8 cellular contexts compared by ENCODE assay signal in the genomic region with DNA sequence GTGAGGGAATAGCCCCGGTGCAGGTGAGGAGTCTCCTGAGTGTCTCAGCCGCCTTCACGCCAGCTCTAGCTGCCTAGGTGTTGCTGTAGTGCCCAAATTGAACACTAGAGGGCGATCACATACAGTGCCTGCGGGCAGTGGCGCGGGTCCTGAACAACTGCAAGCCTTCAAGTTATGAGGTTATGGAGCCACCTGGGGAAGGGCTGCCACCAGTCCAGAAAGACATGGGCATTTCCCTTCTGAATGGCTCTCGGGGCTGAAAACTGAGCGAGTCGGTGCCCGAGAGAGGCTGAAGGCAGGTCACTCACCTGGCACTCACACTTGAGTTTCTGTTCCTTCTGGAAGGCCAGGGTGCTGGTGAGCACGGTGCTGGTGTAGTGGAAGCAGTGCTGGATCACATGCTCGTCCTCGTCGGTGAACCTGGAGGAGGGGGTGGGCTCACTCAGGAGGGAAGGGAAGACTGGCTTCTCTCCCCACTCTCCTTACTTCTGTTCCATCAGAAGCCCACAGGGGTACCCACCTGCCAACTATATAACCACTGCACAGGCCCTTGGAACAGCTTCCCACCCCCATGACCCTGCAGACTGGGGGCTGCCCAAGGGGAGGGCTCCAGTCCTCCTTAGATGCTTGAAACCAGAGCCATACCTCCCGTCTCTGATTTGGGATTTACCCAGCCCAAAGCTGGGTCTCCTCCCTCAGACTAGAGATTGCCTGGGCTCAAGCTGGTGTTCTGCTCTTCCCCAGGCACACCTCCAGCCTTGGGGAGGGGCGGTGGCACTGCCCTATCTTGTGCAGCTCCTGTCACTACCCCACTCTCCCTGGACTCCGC.
DNase-seq lines count a peak whose midpoint lies in the region; ATAC-seq and TF ChIP-seq lines count a peak whose summit lies in the region.

No MANE protein-coding gene starts in this region.

- H3K36me3 ChIP-seq in Caco-2 (ENCODE audit: control insufficient read depth, insufficient read depth, low read length) (no peaks in the 10 kb centered on the region), mucosa of descending colon (ENCODE audit: low read depth) (no peaks in the 10 kb centered on the region)
- H3K36me3 ChIP-seq in effector memory CD4-positive, alpha-beta T cell (ENCODE audit: control insufficient read depth, insufficient read depth, low read length), result no peaks in the 10 kb centered on the region

- H3K4me3 ChIP-seq in Caco-2 (ENCODE audit: low read depth, low read length), result no peak overlapping the region
- peak overlapping the region; percentile 53 for H3K4me3 ChIP-seq in effector memory CD4-positive, alpha-beta T cell (ENCODE audit: insufficient read depth, low read depth, low read length, poor library complexity, severe bottlenecking)
- no peak overlapping the region for H3K4me3 ChIP-seq in mucosa of descending colon

- H3K27me3 ChIP-seq in Caco-2 (replicated peaks; ENCODE audit: control insufficient read depth, insufficient read depth, low read length), result peaks cover 2% of the 10 kb centered on the region
- H3K27me3 ChIP-seq in effector memory CD4-positive, alpha-beta T cell (replicated peaks; ENCODE audit: control insufficient read depth, insufficient read depth, low read length, poor library complexity, severe bottlenecking), result peaks cover 8% of the 10 kb centered on the region

- POLR2A ChIA-PET in Caco-2 (lab: Charles Lee), result no interaction called here

- DNase-seq in Caco-2 (peak; percentile 75 to 86), NCI-H748 treated with DMSO at 0.1 percent for 48 hours (lab: John Stamatoyannopoulos, UW) (peak; percentile 80), mucosa of descending colon (peak; percentile 12 to 82 (median 65))
- peak; percentile 30 to 58 for DNase-seq in activated CD8-positive, alpha-beta memory T cell treated with anti-CD3 and anti-CD28 coated beads for 1 hour (ENCODE audit: extremely low read depth in 1 of 2, low read depth in 1 of 2)
- peak; percentile 12 to 50 (median 41) for DNase-seq in effector memory CD4-positive, alpha-beta T cell
- peak; percentile 64 to 84 for DNase-seq in stimulated activated effector memory CD8-positive, alpha-beta T cell treated with anti-CD3 and anti-CD28 coated beads, Interleukin-12 subunit alpha, Interleukin-12 subunit beta, amount 100 ng/mL, for 72 hours (ENCODE audit: low spot score in 2 of 2)

- no peaks in the 10 kb centered on the region for H3K36me3 Mint-ChIP-seq in Caco-2 (ENCODE audit: insufficient read depth, unreplicated experiment)
- no peaks in the 10 kb centered on the region for H3K36me3 Mint-ChIP-seq in stimulated activated effector memory CD8-positive, alpha-beta T cell treated with anti-CD3 and anti-CD28 coated beads, Interleukin-12 subunit alpha, Interleukin-12 subunit beta, amount 100 ng/mL, for 72 hours

- peak; percentile 47 for ATAC-seq in HG03103 (IDR thresholded peaks at IDR 0.05; ENCODE audit: low read depth, unreplicated experiment)
- ATAC-seq in mucosa of descending colon, result peak; percentile 86
- peak; percentile 72 for ATAC-seq in stimulated activated effector memory CD8-positive, alpha-beta T cell treated with anti-CD3 and anti-CD28 coated beads, Interleukin-12 subunit alpha, Interleukin-12 subunit beta, amount 100 ng/mL, for 72 hours
- no peak for ATAC-seq in HG03342 (IDR thresholded peaks at IDR 0.05; ENCODE audit: unreplicated experiment)

- H3K4me3 Mint-ChIP-seq in Caco-2 (ENCODE audit: unreplicated experiment), result no peak overlapping the region
- H3K4me3 Mint-ChIP-seq in stimulated activated effector memory CD8-positive, alpha-beta T cell treated with anti-CD3 and anti-CD28 coated beads, Interleukin-12 subunit alpha, Interleukin-12 subunit beta, amount 100 ng/mL, for 72 hours, result peak overlapping the region; percentile 77

- H3K27ac ChIP-seq in effector memory CD4-positive, alpha-beta T cell (ENCODE audit: insufficient read depth, low read length, poor library complexity, severe bottlenecking), result no peak overlapping the region

- BruUV-seq in Caco-2 (replicated peaks; lab: Mats Ljungman, UMichigan), result no TSS peak

- intact Hi-C loops in Caco-2 (cut with micrococcal nuclease; ENCODE audit: unreplicated experiment) (loop anchor here (1.0 kb wide), 4 partner anchors 57 to 115 kb away; no protein-coding TSS in a partner anchor), mucosa of descending colon (cut with DNase I, micrococcal nuclease) (loop anchor here (5.0 to 10.0 kb wide), 3 partner anchors 56 to 99 kb away; no protein-coding TSS in a partner anchor)

- no peaks in the 10 kb centered on the region for H3K4me1 Mint-ChIP-seq in Caco-2 (ENCODE audit: low read depth, unreplicated experiment)
- peaks cover 56% of the 10 kb centered on the region for H3K4me1 Mint-ChIP-seq in stimulated activated effector memory CD8-positive, alpha-beta T cell treated with anti-CD3 and anti-CD28 coated beads, Interleukin-12 subunit alpha, Interleukin-12 subunit beta, amount 100 ng/mL, for 72 hours

- H3K27ac Mint-ChIP-seq in Caco-2 (ENCODE audit: unreplicated experiment), result no peak overlapping the region
- peak overlapping the region; percentile 40 for H3K27ac Mint-ChIP-seq in stimulated activated effector memory CD8-positive, alpha-beta T cell treated with anti-CD3 and anti-CD28 coated beads, Interleukin-12 subunit alpha, Interleukin-12 subunit beta, amount 100 ng/mL, for 72 hours

- peaks cover 8% of the 10 kb centered on the region for H3K27me3 Mint-ChIP-seq in Caco-2 (ENCODE audit: insufficient read depth, unreplicated experiment)

- H3K9me3 Mint-ChIP-seq in Caco-2 (ENCODE audit: unreplicated experiment), result no peaks in the 10 kb centered on the region
- no peaks in the 10 kb centered on the region for H3K9me3 Mint-ChIP-seq in stimulated activated effector memory CD8-positive, alpha-beta T cell treated with anti-CD3 and anti-CD28 coated beads, Interleukin-12 subunit alpha, Interleukin-12 subunit beta, amount 100 ng/mL, for 72 hours

- TF ChIP-seq CTCF in Caco-2 (IDR thresholded peaks at IDR 0.05; ENCODE audit: insufficient read depth in 1 of 2, low read depth in 1 of 2, low read length in 1 of 2, severe bottlenecking in 1 of 2, unreplicated experiment in 1 of 2) (peak; percentile 97 to 98), mucosa of descending colon (IDR thresholded peaks at IDR 0.05) (peak; percentile 94)

- no peaks in the 10 kb centered on the region for H3K9me3 ChIP-seq in Caco-2
- H3K9me3 ChIP-seq in effector memory CD4-positive, alpha-beta T cell (ENCODE audit: control insufficient read depth, low read length), result no peaks in the 10 kb centered on the region
- H3K9me3 ChIP-seq in mucosa of descending colon, result no peaks in the 10 kb centered on the region

- no peaks in the 10 kb centered on the region for H3K4me1 ChIP-seq in Caco-2
- peaks cover 32% of the 10 kb centered on the region for H3K4me1 ChIP-seq in effector memory CD4-positive, alpha-beta T cell (ENCODE audit: control insufficient read depth, insufficient read depth, low read length, poor library complexity, severe bottlenecking)
- peaks cover 11% of the 10 kb centered on the region for H3K4me1 ChIP-seq in mucosa of descending colon (ENCODE audit: low read depth)

- CTCF ChIA-PET in Caco-2 (lab: Charles Lee), result interaction anchor here (0.6 to 2.6 kb wide), 13 partner anchors 11 to 601 kb away, joined by 3 to 31 read pairs (median 4); no protein-coding TSS in a partner anchor
